15 cellular contexts compared by ENCODE assay signal in genomic region chr20:36932476-36933426, GRCh38. TPM values are rescaled to one million over a fixed set of nuclear protein-coding genes. Genes with fewer than 3 reads are reported as not detected.
DNase-seq lines count a peak whose midpoint lies in the region; ATAC-seq and TF ChIP-seq lines count a peak whose summit lies in the region.
"Had no signal": no experiment of that assay in that cellular context is flagged by ENCODE, and none has a peak within 500 bp of the region (broad histone marks: within the 10 kb centered on the region; RNA-seq: fewer than 3 reads in every experiment).

No MANE protein-coding gene starts in this region.

- H3K36me3 Mint-ChIP-seq in dendritic cell treated with granulocyte-macrophage colony-stimulating factor and Interleukin-4, amounts not matched to agents 40 ng/mL and 50 ng/mL, for 4 days (ENCODE audit: low read depth): peaks cover 100% of the 10 kb centered on the region

- H3K36me3 ChIP-seq in SK-N-SH (replicated peaks in 1 of 2; ENCODE audit: control insufficient read depth in 1 of 2, insufficient read depth in 2 of 2, low read length in 1 of 2): no peaks in the 10 kb centered on the region
- peaks cover 67% of the 10 kb centered on the region for H3K36me3 ChIP-seq in neutrophil
- H3K36me3 ChIP-seq: breast epithelium, MG63 had no signal

- H3K27ac Mint-ChIP-seq in dendritic cell treated with granulocyte-macrophage colony-stimulating factor and Interleukin-4, amounts not matched to agents 40 ng/mL and 50 ng/mL, for 4 days: peak overlapping the region; percentile 77

- CTCF ChIA-PET in SK-N-SH (lab: Yijun Ruan, JAX): interaction anchor here (2.7 kb wide), 1 partner anchor 13 kb away, joined by 13 read pairs; no protein-coding TSS in a partner anchor

- peak overlapping the region; percentile 2 for H3K4me3 Mint-ChIP-seq in dendritic cell treated with granulocyte-macrophage colony-stimulating factor and Interleukin-4, amounts not matched to agents 40 ng/mL and 50 ng/mL, for 4 days

- no peaks in the 10 kb centered on the region for H3K9me3 Mint-ChIP-seq in dendritic cell treated with granulocyte-macrophage colony-stimulating factor and Interleukin-4, amounts not matched to agents 40 ng/mL and 50 ng/mL, for 4 days

- no peak for TF ChIP-seq CTCF in SK-N-SH (IDR thresholded peaks at IDR 0.05)
- no peak for TF ChIP-seq CTCF in neutrophil (IDR thresholded peaks at IDR 0.05)

- no peaks in the 10 kb centered on the region for H3K79me2 ChIP-seq in SK-N-SH (ENCODE audit: insufficient read depth)

- no peaks in the 10 kb centered on the region for H3K27me3 Mint-ChIP-seq in dendritic cell treated with granulocyte-macrophage colony-stimulating factor and Interleukin-4, amounts not matched to agents 40 ng/mL and 50 ng/mL, for 4 days

- H3K27me3 ChIP-seq in SK-N-SH (ENCODE audit: insufficient read depth) (no peaks in the 10 kb centered on the region), neutrophil (no peaks in the 10 kb centered on the region)
- H3K27me3 ChIP-seq: breast epithelium, MG63 had no signal

- no peak for DNase-seq in SK-N-SH
- peak; percentile 15 for DNase-seq in SK-MEL-5 (ENCODE audit: low read depth, low spot score)
- DNase-seq: DND-41, MG63, NCI-H2171 treated with DMSO at 0.1 percent for 48 hours had no signal

- H3K27ac ChIP-seq in SK-N-SH (ENCODE audit: low read depth in 2 of 2, low read length in 1 of 2) (no peak overlapping the region), neutrophil (peak overlapping the region; percentile 12)
- H3K27ac ChIP-seq: breast epithelium had no signal

- in situ Hi-C loops in SK-MEL-5 (cut with HindIII; ENCODE audit: low pct_unique_long_range_greater_than_20kb, low sequenced_read_pairs): no loop called here

- H3K9me3 ChIP-seq in SK-N-SH (no peaks in the 10 kb centered on the region), neutrophil (no peaks in the 10 kb centered on the region)
- H3K9me3 ChIP-seq: breast epithelium, MG63 had no signal

- POLR2A ChIA-PET in SK-N-SH (lab: Yijun Ruan, JAX): interaction anchor here (0.6 kb wide), 1 partner anchor 306 kb away, joined by 4 read pairs; no protein-coding TSS in a partner anchor

- 82% methylated on average over 11 of the region's 11 CpGs for WGBS in SK-N-SH (ENCODE audit: low lambda C conversion rate)

- intact Hi-C loops in dendritic cell treated with granulocyte-macrophage colony-stimulating factor and Interleukin-4, amounts not matched to agents 40 ng/mL and 50 ng/mL, for 4 days (cut with micrococcal nuclease): loop anchor here (10.0 kb wide), 1 partner anchor 152 kb away; no protein-coding TSS in a partner anchor

- no peak overlapping the region for H2AFZ ChIP-seq in SK-N-SH (ENCODE audit: low read depth)

- H3F3A ChIP-seq in SK-N-SH (replicated peaks; ENCODE audit: insufficient read depth): peaks cover 4% of the 10 kb centered on the region

- no peak overlapping the region for H3K9ac ChIP-seq in SK-N-SH

- H3K4me1 ChIP-seq in SK-N-SH (ENCODE audit: control insufficient read depth in 1 of 2, insufficient read depth in 2 of 2, low read depth in 1 of 2, low read length in 1 of 2) (no peaks in the 10 kb centered on the region), neutrophil (ENCODE audit: control insufficient read depth in 1 of 2, insufficient read depth in 1 of 2, low read depth in 1 of 2, low read length in 1 of 2) (peaks cover 0 to 3% of the 10 kb centered on the region in 2 experiments)
- H3K4me1 ChIP-seq: breast epithelium had no signal

- peak; percentile 21 for ATAC-seq in SK-N-SH treated with all-trans-retinoic acid at 6 μM for 48 hours
- no peak for ATAC-seq in HG02798 (IDR thresholded peaks at IDR 0.05; ENCODE audit: poor library complexity, unreplicated experiment)
- ATAC-seq in HG03439 (IDR thresholded peaks at IDR 0.05; ENCODE audit: unreplicated experiment): no peak
- no peak for ATAC-seq in GM21786 (IDR thresholded peaks at IDR 0.05; ENCODE audit: unreplicated experiment)

- peaks cover 77% of the 10 kb centered on the region for H3K4me1 Mint-ChIP-seq in dendritic cell treated with granulocyte-macrophage colony-stimulating factor and Interleukin-4, amounts not matched to agents 40 ng/mL and 50 ng/mL, for 4 days (ENCODE audit: low read depth)

- no peak for TF ChIP-seq RAD21 in SK-N-SH (IDR thresholded peaks at IDR 0.05; ENCODE audit: low read length)

- H4K20me1 ChIP-seq in SK-N-SH (ENCODE audit: insufficient read depth): no peaks in the 10 kb centered on the region

- no peak overlapping the region for H3K4me2 ChIP-seq in SK-N-SH

- no peak for TF ChIP-seq EP300 in SK-N-SH (IDR thresholded peaks at IDR 0.05; ENCODE audit: borderline replicate concordance in 1 of 2, low read depth in 1 of 2, low read length in 1 of 2)

- H3K9me2 ChIP-seq in SK-N-SH: no peaks in the 10 kb centered on the region

- H3K4me3 ChIP-seq in SK-N-SH (ENCODE audit: low read depth in 2 of 2, low read length in 1 of 2) (no peak overlapping the region), neutrophil (ENCODE audit: low read depth in 1 of 2, low read length in 1 of 2) (no peak overlapping the region)
- H3K4me3 ChIP-seq: breast epithelium, MG63 had no signal

TF ChIP-seq in SK-N-SH treated with all-trans-retinoic acid at 6 μM for 48 hours, 23 proteins besides CTCF, POLR2A, EP300 and RAD21 (continues in another document):
- no peak for TF ChIP-seq TCF4 (CRISPR knock-in tag; IDR thresholded peaks at IDR 0.05; ENCODE audit: borderline replicate concordance)
- no peak for TF ChIP-seq ZFP3 (CRISPR knock-in tag; IDR thresholded peaks at IDR 0.05)
- TF ChIP-seq PPARA (CRISPR knock-in tag; IDR thresholded peaks at IDR 0.05; ENCODE audit: borderline replicate concordance): no peak
- TF ChIP-seq ZNF70 (CRISPR knock-in tag; IDR thresholded peaks at IDR 0.05): no peak
- TF ChIP-seq ZC3H10 (CRISPR knock-in tag; IDR thresholded peaks at IDR 0.05): no peak
- no peak for TF ChIP-seq ISL1 (CRISPR knock-in tag; IDR thresholded peaks at IDR 0.05)
- no peak for TF ChIP-seq TOX (CRISPR knock-in tag; IDR thresholded peaks at IDR 0.05; ENCODE audit: borderline replicate concordance)
- no peak for TF ChIP-seq OSR1 (CRISPR knock-in tag; IDR thresholded peaks at IDR 0.05)
- no peak for TF ChIP-seq ESRRG (CRISPR knock-in tag; IDR thresholded peaks at IDR 0.05)
- no peak for TF ChIP-seq GLIS3 (CRISPR knock-in tag; IDR thresholded peaks at IDR 0.05)
- TF ChIP-seq ZNF565 (CRISPR knock-in tag; conservative IDR thresholded peaks at IDR 0.05; ENCODE audit: low read depth): no peak
- no peak for TF ChIP-seq SNAI2 (CRISPR knock-in tag; IDR thresholded peaks at IDR 0.05)

TF ChIP-seq in SK-N-SH, 30 proteins besides CTCF, POLR2A, EP300 and RAD21:
- TF ChIP-seq ELF1 (IDR thresholded peaks at IDR 0.05): no peak
- TF ChIP-seq, protein P1, sequence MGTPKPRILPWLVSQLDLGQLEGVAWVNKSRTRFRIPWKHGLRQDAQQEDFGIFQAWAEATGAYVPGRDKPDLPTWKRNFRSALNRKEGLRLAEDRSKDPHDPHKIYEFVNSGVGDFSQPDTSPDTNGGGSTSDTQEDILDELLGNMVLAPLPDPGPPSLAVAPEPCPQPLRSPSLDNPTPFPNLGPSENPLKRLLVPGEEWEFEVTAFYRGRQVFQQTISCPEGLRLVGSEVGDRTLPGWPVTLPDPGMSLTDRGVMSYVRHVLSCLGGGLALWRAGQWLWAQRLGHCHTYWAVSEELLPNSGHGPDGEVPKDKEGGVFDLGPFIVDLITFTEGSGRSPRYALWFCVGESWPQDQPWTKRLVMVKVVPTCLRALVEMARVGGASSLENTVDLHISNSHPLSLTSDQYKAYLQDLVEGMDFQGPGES (IDR thresholded peaks at IDR 0.05; ENCODE audit: low read depth, low read length): no peak
TF ChIP-seq in SK-N-SH: peak in this region for 0.

RNA-seq across cellular contexts. Expression of gene SAMHD1, which starts 18.8 kb away (rescaled TPM):
- polyA plus RNA-seq in SK-N-SH (2012; rRNA removed): 5.9 and 7.2 TPM in 2 replicates
- polyA plus RNA-seq in SK-N-SH (2012; cell fraction: cytosol; rRNA removed): 7.5 and 9.9 TPM in 2 replicates
- polyA plus RNA-seq in SK-N-SH (2012; cell fraction: nucleus; rRNA removed): 3.1 and 4.6 TPM in 2 replicates
- 16.4 and 17.5 TPM in 2 replicates for total RNA-seq in SK-MEL-5 (2014; rRNA removed; shearing (Covaris generic))
- 13.2 and 18.0 TPM in 2 replicates for polyA plus RNA-seq in SK-MEL-5 (2015; cell fraction: cytosol; rRNA removed)
- polyA plus RNA-seq in SK-MEL-5 (2015; cell fraction: nucleus; rRNA removed): 10.1 and 15.1 TPM in 2 replicates

RNA-seq across cellular contexts. Expression of gene TLDC2, which starts 56.8 kb away (rescaled TPM):
- 0.02 and 0.08 TPM in 2 replicates for polyA plus RNA-seq in SK-N-SH (2012; rRNA removed)
- polyA plus RNA-seq in SK-N-SH (2012; cell fraction: cytosol; rRNA removed): 0.04 and 0.08 TPM in 2 replicates
- 0.02 and 0.07 TPM in 2 replicates for polyA plus RNA-seq in SK-N-SH (2012; cell fraction: nucleus; rRNA removed)
- not detected in 2 replicates for total RNA-seq in SK-MEL-5 (2014; rRNA removed; shearing (Covaris generic))
- polyA plus RNA-seq in SK-MEL-5 (2015; cell fraction: cytosol; rRNA removed): not detected in 2 replicates
- polyA plus RNA-seq in SK-MEL-5 (2015; cell fraction: nucleus; rRNA removed): not detected in 2 replicates
- total RNA-seq: A172, right cardiac atrium, temporal lobe had no signal
